14 cellular contexts compared by ENCODE assay signal in the genomic region with DNA sequence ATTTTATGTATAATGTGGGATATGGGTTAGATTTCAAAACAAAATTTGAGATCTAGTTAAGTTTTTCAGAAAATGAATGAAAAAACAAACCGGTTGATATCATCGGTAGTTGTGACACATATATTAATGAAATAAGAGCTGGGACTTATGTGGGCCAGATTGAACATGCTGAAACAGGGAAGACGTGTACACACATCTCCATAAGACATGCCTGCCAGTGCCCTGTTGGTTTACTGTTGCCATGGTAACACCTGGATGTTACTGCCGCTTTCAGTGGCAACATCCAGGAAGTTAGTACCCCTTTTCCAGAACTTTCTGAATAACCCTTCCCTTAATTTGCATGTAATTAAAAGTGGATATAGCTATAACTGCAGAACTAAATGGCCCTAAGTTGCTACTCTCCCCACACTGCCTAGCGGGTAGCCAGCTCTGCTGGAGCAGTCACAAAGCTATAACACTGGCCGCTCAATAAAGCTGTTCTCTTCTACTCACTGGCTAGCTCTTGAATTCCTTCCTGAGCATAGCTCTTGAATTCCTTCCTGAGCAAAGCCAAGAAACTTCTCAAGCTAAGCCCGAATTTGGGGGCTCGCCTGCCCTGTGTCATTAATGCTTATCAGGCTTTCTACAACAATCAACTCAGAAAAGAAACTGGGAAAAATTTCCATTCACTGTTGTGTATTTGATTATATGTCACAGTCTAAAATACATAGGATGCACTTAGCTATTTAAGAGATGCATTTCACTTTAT.
"Had no signal": no experiment of that assay in that cellular context is flagged by ENCODE, and none has a peak within 500 bp of the region (broad histone marks: within the 10 kb centered on the region; RNA-seq: fewer than 3 reads in every experiment).

No MANE protein-coding gene starts in this region.

- H3K4me1 ChIP-seq: ascending aorta, tibial artery, vagina had no signal

- H3K27ac ChIP-seq: ascending aorta, tibial artery, vagina, VCaP had no signal

- H3K36me3 ChIP-seq: ascending aorta, tibial artery, vagina had no signal

- H3K4me3 ChIP-seq: ascending aorta, tibial artery, vagina had no signal

- ATAC-seq: left colon; naive thymus-derived CD8-positive, alpha-beta T cell; stimulated activated naive B cell treated with anti-CD40 and anti-IgM and Interleukin-4, amounts not matched to agents 10 μg/mL and 1 μg/mL and 100 μg/mL, for 72 hours had no signal

- H3K9me3 ChIP-seq: ascending aorta, tibial artery, vagina had no signal

- DNase-seq: activated CD4-positive, alpha-beta T cell treated with anti-CD3 and anti-CD28 coated beads, Interleukin-2, amount 50 U/mL, for 48 hours; activated naive CD4-positive, alpha-beta T cell treated with anti-CD3 and anti-CD28 coated beads, Interleukin-2, amount 10 ng/mL, durations not matched to agents 7 days and 5 days; erythroblast; left colon; mammary epithelial cell; naive thymus-derived CD8-positive, alpha-beta T cell; retina; stimulated activated CD4-positive, alpha-beta T cell treated with anti-CD3 and anti-CD28 coated beads, Interleukin-15, amount 100 ng/mL, for 24 hours; stimulated activated CD4-positive, alpha-beta T cell treated with anti-CD3 and anti-CD28 coated beads, Interleukin-4, amount 100 ng/mL, for 1 hour; stimulated activated naive B cell treated with anti-CD40 and anti-IgM and Interleukin-4, amounts not matched to agents 10 μg/mL and 1 μg/mL and 100 μg/mL, for 72 hours; tibial artery had no signal

- H3K27me3 ChIP-seq: ascending aorta, tibial artery, vagina had no signal
